Comparison of ENCODE assay signal across 8 cellular contexts in genomic region chr5:149656576-149657182, GRCh38.
DNase-seq lines count a peak whose midpoint lies in the region; ATAC-seq and TF ChIP-seq lines count a peak whose summit lies in the region.

No MANE protein-coding gene starts in this region.

- peaks cover 16% of the 10 kb centered on the region for H3K4me1 ChIP-seq in body of pancreas

- H3K9me3 Mint-ChIP-seq in activated CD8-positive, alpha-beta memory T cell treated with anti-CD3 and anti-CD28 coated beads, Interleukin-2, amount 10 ng/mL, durations not matched to agents 7 days and 5 days (ENCODE audit: low read depth): peaks cover 2% of the 10 kb centered on the region
- peaks cover 3% of the 10 kb centered on the region for H3K9me3 Mint-ChIP-seq in memory B cell

- peak; percentile 50 for DNase-seq in activated CD8-positive, alpha-beta memory T cell treated with anti-CD3 and anti-CD28 coated beads, Interleukin-2, amount 10 ng/mL, durations not matched to agents 7 days and 5 days
- no peak for DNase-seq in activated CD8-positive, alpha-beta memory T cell treated with anti-CD3 and anti-CD28 coated beads for 24 hours
- DNase-seq in NCI-H2029 treated with DMSO at 0.1 percent for 48 hours (lab: John Stamatoyannopoulos, UW): peak; percentile 60
- peak in 2 of 4 donors; percentile 44 to 51 for DNase-seq in body of pancreas
- peak in 1 of 2 donors; percentile 40 for DNase-seq in memory B cell (ENCODE audit: low spot score in 2 of 2)
- DNase-seq in OCI-M2 (lab: John Stamatoyannopoulos, UW; ENCODE audit: unreplicated experiment): no peak

- intact Hi-C loops in body of pancreas (cut with DNase I): no loop called here

- H3K4me3 ChIP-seq in body of pancreas: no peak overlapping the region

- ATAC-seq in activated CD8-positive, alpha-beta memory T cell treated with anti-CD3 and anti-CD28 coated beads, Interleukin-2, amount 10 ng/mL, durations not matched to agents 7 days and 5 days: no peak
- no peak for ATAC-seq in body of pancreas
- peak; percentile 56 for ATAC-seq in memory B cell (ENCODE audit: low read depth)
- no peak for ATAC-seq in HG03439 (IDR thresholded peaks at IDR 0.05; ENCODE audit: unreplicated experiment)
- no peak for ATAC-seq in GM21576 (IDR thresholded peaks at IDR 0.05; ENCODE audit: unreplicated experiment)

- no peak overlapping the region for H3K4me3 Mint-ChIP-seq in activated CD8-positive, alpha-beta memory T cell treated with anti-CD3 and anti-CD28 coated beads, Interleukin-2, amount 10 ng/mL, durations not matched to agents 7 days and 5 days
- H3K4me3 Mint-ChIP-seq in memory B cell: no peak overlapping the region

- H3K27ac ChIP-seq in body of pancreas: no peak overlapping the region

- peak overlapping the region; percentile 26 for H3K27ac Mint-ChIP-seq in activated CD8-positive, alpha-beta memory T cell treated with anti-CD3 and anti-CD28 coated beads, Interleukin-2, amount 10 ng/mL, durations not matched to agents 7 days and 5 days
- no peak overlapping the region for H3K27ac Mint-ChIP-seq in memory B cell

- H3K4me1 Mint-ChIP-seq in activated CD8-positive, alpha-beta memory T cell treated with anti-CD3 and anti-CD28 coated beads, Interleukin-2, amount 10 ng/mL, durations not matched to agents 7 days and 5 days: no peaks in the 10 kb centered on the region
- H3K4me1 Mint-ChIP-seq in memory B cell: peaks cover 8% of the 10 kb centered on the region

- no peaks in the 10 kb centered on the region for H3K9me3 ChIP-seq in body of pancreas

- H3K36me3 Mint-ChIP-seq in activated CD8-positive, alpha-beta memory T cell treated with anti-CD3 and anti-CD28 coated beads, Interleukin-2, amount 10 ng/mL, durations not matched to agents 7 days and 5 days: peaks cover 3% of the 10 kb centered on the region
- H3K36me3 Mint-ChIP-seq in memory B cell: no peaks in the 10 kb centered on the region

- TF ChIP-seq CTCF in body of pancreas (IDR thresholded peaks at IDR 0.05): peak; percentile 10 to 43 (median 33)

- TF ChIP-seq POLR2A in body of pancreas (IDR thresholded peaks at IDR 0.05): no peak

- no peaks in the 10 kb centered on the region for H3K36me3 ChIP-seq in body of pancreas (replicated peaks in 1 of 2; ENCODE audit: insufficient read depth in 1 of 2, low read depth in 2 of 2)

- H3K27me3 Mint-ChIP-seq in activated CD8-positive, alpha-beta memory T cell treated with anti-CD3 and anti-CD28 coated beads, Interleukin-2, amount 10 ng/mL, durations not matched to agents 7 days and 5 days: peaks cover 11% of the 10 kb centered on the region
- peaks cover 11% of the 10 kb centered on the region for H3K27me3 Mint-ChIP-seq in memory B cell

- WGBS in body of pancreas, 2 donors: 68 to 83% methylated on average over 6 of the region's 6 CpGs

- no peaks in the 10 kb centered on the region for H3K27me3 ChIP-seq in body of pancreas

- CTCF ChIA-PET in activated CD8-positive, alpha-beta memory T cell treated with anti-CD3 and anti-CD28 coated beads, Interleukin-2, amount 10 ng/mL, durations not matched to agents 7 days and 5 days (lab: Charles Lee): interaction anchor here (0.6 to 2.0 kb wide), 17 partner anchors 8 to 346 kb away, joined by 3 to 20 read pairs (median 3); partner anchors contain the start of gene PPARGC1B

Comparison
In these comparisons a context has a peak if more than half of its experiments do, and no peak if none do; other contexts are left out.
1. DNase-seq: peak in activated CD8-positive, alpha-beta memory T cell treated with anti-CD3 and anti-CD28 coated beads, Interleukin-2, amount 10 ng/mL, durations not matched to agents 7 days and 5 days (single experiment) and NCI-H2029 treated with DMSO at 0.1 percent for 48 hours (single experiment); none in activated CD8-positive, alpha-beta memory T cell treated with anti-CD3 and anti-CD28 coated beads for 24 hours (single experiment) and OCI-M2 (single experiment).